Comparison of ENCODE assay signal across 24 cellular contexts in the genomic region with DNA sequence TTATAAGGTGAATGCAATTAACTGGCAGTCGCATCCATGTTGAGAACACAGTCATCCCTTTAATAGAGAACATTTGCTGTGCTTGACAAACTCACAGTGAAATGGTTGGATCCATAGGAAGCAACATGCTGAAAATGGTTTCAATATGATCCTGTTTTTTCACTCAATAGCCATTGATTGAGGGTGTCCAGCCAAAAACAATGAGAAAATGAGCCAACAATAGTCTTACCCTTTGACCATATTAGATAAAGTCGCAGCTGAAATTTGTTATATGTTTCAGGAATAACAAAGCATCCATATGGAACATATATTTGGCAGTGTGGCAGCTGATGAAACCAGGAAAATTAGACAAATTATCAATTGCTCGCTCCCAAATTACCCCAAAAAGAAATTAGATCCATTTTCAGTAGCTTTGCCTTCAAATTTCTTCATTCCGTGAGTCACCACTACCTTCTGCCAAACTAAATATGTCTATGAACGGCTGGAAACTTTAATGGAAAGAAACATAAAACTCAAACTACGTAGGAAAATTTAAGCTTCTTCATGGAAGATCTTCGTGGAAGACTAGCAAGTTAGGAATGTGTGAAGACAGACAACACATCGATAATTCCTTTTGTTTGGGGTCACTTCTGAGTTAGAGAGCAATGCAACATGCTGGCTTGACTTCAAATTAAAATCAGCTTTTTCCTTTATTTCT. TPM values are rescaled to one million over a fixed set of nuclear protein-coding genes. Genes with fewer than 3 reads are reported as not detected.
DNase-seq lines count a peak whose midpoint lies in the region.
"Had no signal": no experiment of that assay in that cellular context is flagged by ENCODE, and none has a peak within 500 bp of the region (broad histone marks: within the 10 kb centered on the region; RNA-seq: fewer than 3 reads in every experiment).

No MANE protein-coding gene starts in this region.

- H3K27ac ChIP-seq in skeletal muscle tissue (ENCODE audit: low read depth, low read length) = peak overlapping the region; percentile 39
- H3K27ac ChIP-seq: colonic mucosa, WERI-Rb-1 had no signal

- no peak overlapping the region for H3K4me3 ChIP-seq in skeletal muscle tissue (ENCODE audit: low read length in 3 of 3)
- H3K4me3 ChIP-seq: colonic mucosa, GM23338 had no signal

- DNase-seq in GM03348 (ENCODE audit: low spot score) (peak; percentile 57), astrocyte of the hippocampus (ENCODE audit: low read depth, low spot score) (peak; percentile 55), fibroblast of the conjunctiva (ENCODE audit: low read depth) (peak; percentile 37), retina (no peak), iPS-NIHi7 (ENCODE audit: extremely low spot score) (no peak), HUDEP-2 (lab: John Stamatoyannopoulos, UW; ENCODE audit: unreplicated experiment in 76 of 76) (no peak)
- no peak for DNase-seq in stimulated activated CD4-positive, alpha-beta T cell treated with anti-CD3 and anti-CD28 coated beads, Interleukin-1b, Interleukin-23, amount 100 ng/mL, for 48 hours
- DNase-seq: activated CD4-positive, alpha-beta T cell treated with anti-CD3 and anti-CD28 coated beads, Interleukin-2, amount 50 U/mL, for 48 hours; activated naive CD4-positive, alpha-beta T cell treated with Interleukin-2 at 50 U/mL for 16 hours; activated T-cell treated with anti-CD3 and anti-CD28 coated beads for 4 hours; anterior cingulate cortex; BE2C; colonic mucosa; COR-L47; glutamatergic neuron; NCI-H1436 treated with DMSO at 0.1 percent for 48 hours; NCI-H774; OCI-M1; SIG-M5; stimulated activated naive CD4-positive, alpha-beta T cell treated with Interleukin-2 at 50 U/mL for 16 hours; trophoblast cell; WERI-Rb-1 had no signal

- no peaks in the 10 kb centered on the region for H3K9me3 ChIP-seq in skeletal muscle tissue (ENCODE audit: control insufficient read depth in 3 of 3, low read length in 3 of 3)
- H3K9me3 ChIP-seq: BE2C, colonic mucosa had no signal

- H3K4me1 ChIP-seq in skeletal muscle tissue (ENCODE audit: control insufficient read depth in 3 of 3, insufficient read depth in 3 of 3, low read length in 3 of 3) = peaks cover 0 to 2% (median 0%) of the 10 kb centered on the region in 3 donors
- H3K4me1 ChIP-seq: BE2C, colonic mucosa had no signal

- H3K27me3 ChIP-seq in skeletal muscle tissue (ENCODE audit: control insufficient read depth in 3 of 3, insufficient read depth in 3 of 3, low read length in 3 of 3) = no peaks in the 10 kb centered on the region
- H3K27me3 ChIP-seq: BE2C, colonic mucosa had no signal

- H3K9ac ChIP-seq in skeletal muscle tissue (ENCODE audit: low read depth in 1 of 3, low read length in 3 of 3) = no peak overlapping the region

- H3K36me3 ChIP-seq in skeletal muscle tissue (ENCODE audit: control insufficient read depth in 3 of 3, insufficient read depth in 3 of 3, low read length in 3 of 3) = no peaks in the 10 kb centered on the region
- H3K36me3 ChIP-seq: BE2C, colonic mucosa, WERI-Rb-1 had no signal

RNA-seq across cellular contexts. Expression of gene IGF1, which starts 17.4 kb away (rescaled TPM):
- total RNA-seq in skeletal muscle tissue = 12.5 TPM
- total RNA-seq: GM23338 had no signal

Comparison
In these comparisons a context has a peak if more than half of its experiments do, and no peak if none do; other contexts are left out.
1. DNase-seq: peak in GM03348 (single experiment), astrocyte of the hippocampus (single experiment) and fibroblast of the conjunctiva (single experiment); none in retina (single experiment), iPS-NIHi7 (single experiment), HUDEP-2 (0 of 76) and stimulated activated CD4-positive, alpha-beta T cell treated with anti-CD3 and anti-CD28 coated beads, Interleukin-1b, Interleukin-23, amount 100 ng/mL, for 48 hours (single experiment).